ENCODE assay signal across 9 cellular contexts in the genomic region with DNA sequence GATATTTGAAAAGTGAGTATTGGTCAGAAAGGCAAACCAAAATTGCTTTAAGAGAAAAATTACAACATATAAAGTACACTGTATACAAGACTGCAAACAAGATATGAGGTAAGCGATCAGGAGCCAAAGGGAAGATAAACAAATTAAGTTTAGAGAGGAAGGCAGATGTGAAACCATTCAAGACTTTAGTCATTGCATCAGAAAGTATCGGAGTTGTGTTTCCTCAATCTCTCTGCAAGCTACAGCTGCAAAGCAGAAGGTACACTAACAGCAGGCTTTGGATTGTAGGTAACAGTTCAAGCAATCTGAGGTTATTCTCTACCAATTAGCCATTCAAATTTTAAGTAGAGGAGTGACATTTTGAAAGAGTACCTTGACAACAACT. TPM values are rescaled to one million over a fixed set of nuclear protein-coding genes. Genes with fewer than 3 reads are reported as not detected.
A peak's percentile ranks its signal among the peaks of the same experiment; 100 is the strongest.
DNase-seq lines count a peak whose midpoint lies in the region; ATAC-seq and TF ChIP-seq lines count a peak whose summit lies in the region.
"Had no signal": no experiment of that assay in that cellular context is flagged by ENCODE, and none has a peak within 500 bp of the region (broad histone marks: within the 10 kb centered on the region; RNA-seq: fewer than 3 reads in every experiment).

No MANE protein-coding gene starts in this region.

- no peaks in the 10 kb centered on the region for H3K79me2 ChIP-seq in Karpas-422 (ENCODE audit: low read length)

- H3K27ac ChIP-seq in tibial nerve (no peak overlapping the region), Karpas-422 (ENCODE audit: low read length) (no peak overlapping the region)

- ATAC-seq in GM19438 (IDR thresholded peaks at IDR 0.05; ENCODE audit: low read depth, unreplicated experiment), result peak; percentile 97
- ATAC-seq in HG03060 (IDR thresholded peaks at IDR 0.05; ENCODE audit: low read depth, unreplicated experiment), result peak; percentile 89

- no peaks in the 10 kb centered on the region for H3K36me3 Mint-ChIP-seq in mesothelial cell of epicardium

- no peaks in the 10 kb centered on the region for H3K9me2 ChIP-seq in Karpas-422 (replicated peaks; ENCODE audit: insufficient read depth, low read length)

- TF ChIP-seq CTCF in AG09319 (IDR thresholded peaks at IDR 0.05; ENCODE audit: low read depth, low read length) (no peak), mesothelial cell of epicardium (IDR thresholded peaks at IDR 0.05; ENCODE audit: unreplicated experiment) (no peak), tibial nerve (IDR thresholded peaks at IDR 0.05) (no peak)

- no peaks in the 10 kb centered on the region for H3K36me3 ChIP-seq in tibial nerve
- H3K36me3 ChIP-seq in Karpas-422 (ENCODE audit: insufficient read depth, low read length), result no peaks in the 10 kb centered on the region

- no peak overlapping the region for H3K4me3 Mint-ChIP-seq in mesothelial cell of epicardium

- H3K27me3 ChIP-seq in tibial nerve (no peaks in the 10 kb centered on the region), Karpas-422 (ENCODE audit: low read length) (no peaks in the 10 kb centered on the region)

- no peak overlapping the region for H3K4me2 ChIP-seq in Karpas-422 (ENCODE audit: low read depth, low read length, poor library complexity, severe bottlenecking)

- H3K9me3 ChIP-seq in tibial nerve (no peaks in the 10 kb centered on the region), Karpas-422 (ENCODE audit: low read length) (no peaks in the 10 kb centered on the region)

- H3K4me3 ChIP-seq in tibial nerve (no peak overlapping the region), Karpas-422 (ENCODE audit: low read length) (no peak overlapping the region)

- 0 out of 2 replicates have a peak, but pooled peaks cover 4% of the 10 kb centered on the region for H4K20me1 ChIP-seq in Karpas-422 (ENCODE audit: insufficient read depth, low read depth, low read length)

- no peaks in the 10 kb centered on the region for H3K4me1 Mint-ChIP-seq in mesothelial cell of epicardium

- DNase-seq in AG09319 (ENCODE audit: extremely low read depth, low read depth) (peak; percentile 19), SKM-1 (lab: John Stamatoyannopoulos, UW; ENCODE audit: unreplicated experiment) (peak; percentile 62), NCI-H69 (lab: John Stamatoyannopoulos, UW) (no peak), mesothelial cell of epicardium (ENCODE audit: low spot score in 2 of 2, unreplicated experiment in 2 of 2) (no peak), tibial nerve (ENCODE audit: low spot score in 2 of 2) (no peak), Karpas-422 (no peak)
- DNase-seq: caudate nucleus had no signal

- peaks cover 3% of the 10 kb centered on the region for H3K9me3 Mint-ChIP-seq in mesothelial cell of epicardium

- H3K27me3 Mint-ChIP-seq in mesothelial cell of epicardium (ENCODE audit: low read depth), result no peaks in the 10 kb centered on the region

- TF ChIP-seq EP300 in tibial nerve (IDR thresholded peaks at IDR 0.05), result no peak

- WGBS in tibial nerve, 2 donors, result 74 to 90% methylated on average over 2 of the region's 2 CpGs

- H3K4me1 ChIP-seq in tibial nerve, result no peaks in the 10 kb centered on the region
- no peaks in the 10 kb centered on the region for H3K4me1 ChIP-seq in Karpas-422 (ENCODE audit: low read length)

- H2AFZ ChIP-seq in Karpas-422 (ENCODE audit: low read length), result no peak overlapping the region

- H3K27ac Mint-ChIP-seq in mesothelial cell of epicardium, result no peak overlapping the region

- no peak for TF ChIP-seq POLR2A in tibial nerve (IDR thresholded peaks at IDR 0.05)

- H3K9ac ChIP-seq in Karpas-422 (ENCODE audit: low read length), result no peak overlapping the region

RNA-seq across cellular contexts. Expression of a gene that starts 21.3 kb away (rescaled TPM):
- 5.1 to 6.2 TPM (median 5.6 TPM) in 3 replicates for total RNA-seq in mesothelial cell of epicardium
- 1 to 10 TPM; 5.7 to 9.2 (median 8.3) TPM for total RNA-seq in tibial nerve
- total RNA-seq in Karpas-422 (2014; rRNA removed; shearing (Covaris generic); ENCODE audit: low replicate concordance), result not detected in 2 replicates

RNA-seq across cellular contexts. Expression of a gene that starts 23.1 kb away (rescaled TPM):
- 3.8 to 5.3 TPM (median 5.0 TPM) in 3 replicates for total RNA-seq in mesothelial cell of epicardium
- total RNA-seq in tibial nerve, result 1 to 10 TPM; 1.1 to 1.6 (median 1.5) TPM
- total RNA-seq in Karpas-422 (2014; rRNA removed; shearing (Covaris generic); ENCODE audit: low replicate concordance), result 2.2 and 5.4 TPM in 2 replicates

Comparison
In these comparisons a context has a peak if more than half of its experiments do, and no peak if none do; other contexts are left out.
1. DNase-seq: peak in AG09319 (single experiment) and SKM-1 (single experiment); none in NCI-H69 (single experiment), mesothelial cell of epicardium (0 of 2), tibial nerve (0 of 2) and Karpas-422 (single experiment).